ENCODE assay signal across 1 cellular context in the genomic region with DNA sequence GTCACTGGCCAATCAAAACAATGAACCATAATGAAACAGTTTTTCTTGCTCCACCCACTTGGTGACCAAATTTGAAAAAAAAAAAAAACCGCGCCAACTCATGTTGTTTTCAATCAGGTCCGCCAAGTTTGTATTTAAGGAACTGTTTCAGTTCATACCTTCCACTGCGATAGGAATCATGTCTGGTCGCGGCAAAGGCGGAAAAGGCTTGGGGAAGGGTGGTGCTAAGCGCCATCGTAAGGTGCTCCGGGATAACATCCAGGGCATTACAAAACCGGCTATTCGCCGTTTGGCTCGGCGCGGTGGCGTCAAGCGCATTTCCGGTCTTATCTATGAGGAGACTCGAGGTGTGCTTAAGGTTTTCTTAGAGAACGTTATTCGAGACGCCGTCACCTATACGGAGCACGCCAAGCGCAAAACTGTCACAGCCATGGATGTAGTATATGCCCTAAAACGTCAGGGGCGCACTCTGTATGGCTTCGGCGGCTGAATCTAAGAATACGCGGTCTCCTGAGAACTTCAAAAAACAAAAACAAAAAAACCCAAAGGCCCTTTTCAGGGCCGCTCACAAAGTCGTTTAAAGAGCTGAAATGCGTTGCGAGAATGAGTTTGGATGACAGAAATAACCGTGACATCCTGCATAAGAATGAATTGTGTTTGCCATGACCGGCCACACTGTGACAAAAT.
TF ChIP-seq lines count a peak whose summit lies in the region.

No MANE protein-coding gene starts in this region.

TF ChIP-seq in K562, 482 proteins besides CTCF, POLR2A, EP300 and RAD21 (continued from another document and continues in another):
- TF ChIP-seq, protein P1, sequence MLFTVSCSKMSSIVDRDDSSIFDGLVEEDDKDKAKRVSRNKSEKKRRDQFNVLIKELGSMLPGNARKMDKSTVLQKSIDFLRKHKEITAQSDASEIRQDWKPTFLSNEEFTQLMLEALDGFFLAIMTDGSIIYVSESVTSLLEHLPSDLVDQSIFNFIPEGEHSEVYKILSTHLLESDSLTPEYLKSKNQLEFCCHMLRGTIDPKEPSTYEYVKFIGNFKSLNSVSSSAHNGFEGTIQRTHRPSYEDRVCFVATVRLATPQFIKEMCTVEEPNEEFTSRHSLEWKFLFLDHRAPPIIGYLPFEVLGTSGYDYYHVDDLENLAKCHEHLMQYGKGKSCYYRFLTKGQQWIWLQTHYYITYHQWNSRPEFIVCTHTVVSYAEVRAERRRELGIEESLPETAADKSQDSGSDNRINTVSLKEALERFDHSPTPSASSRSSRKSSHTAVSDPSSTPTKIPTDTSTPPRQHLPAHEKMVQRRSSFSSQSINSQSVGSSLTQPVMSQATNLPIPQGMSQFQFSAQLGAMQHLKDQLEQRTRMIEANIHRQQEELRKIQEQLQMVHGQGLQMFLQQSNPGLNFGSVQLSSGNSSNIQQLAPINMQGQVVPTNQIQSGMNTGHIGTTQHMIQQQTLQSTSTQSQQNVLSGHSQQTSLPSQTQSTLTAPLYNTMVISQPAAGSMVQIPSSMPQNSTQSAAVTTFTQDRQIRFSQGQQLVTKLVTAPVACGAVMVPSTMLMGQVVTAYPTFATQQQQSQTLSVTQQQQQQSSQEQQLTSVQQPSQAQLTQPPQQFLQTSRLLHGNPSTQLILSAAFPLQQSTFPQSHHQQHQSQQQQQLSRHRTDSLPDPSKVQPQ (CRISPR knock-in tag; IDR thresholded peaks at IDR 0.05; ENCODE audit: borderline replicate concordance): no peak
- no peak for TF ChIP-seq ZNF354B (CRISPR knock-in tag; IDR thresholded peaks at IDR 0.05)
- peak in 1 of 2 experiments; percentile 8 for TF ChIP-seq NCOA2 (IDR thresholded peaks at IDR 0.05; ENCODE audit: partially characterized antibody in 2 of 2)
- TF ChIP-seq RBM39 (optimal IDR thresholded peaks at IDR 0.05; ENCODE audit: low read depth, low read length): peak; percentile 99
- no peak for TF ChIP-seq FOXJ3 (CRISPR knock-in tag; IDR thresholded peaks at IDR 0.05)
- peak; percentile 70 to 76 for TF ChIP-seq NRF1 (conservative IDR thresholded peaks at IDR 0.05 in 1 of 2, IDR thresholded peaks at IDR 0.05 in 1 of 2)
- peak; percentile 63; the same call in 1 of the 2 replicates for TF ChIP-seq NR2F6 (CRISPR knock-in tag; IDR thresholded peaks at IDR 0.05)
- no peak for TF ChIP-seq IFI16 (CRISPR knock-in tag; IDR thresholded peaks at IDR 0.05)
- peak; percentile 66 for TF ChIP-seq CHD2 (IDR thresholded peaks at IDR 0.05; ENCODE audit: low read depth, low read length)
- TF ChIP-seq KLF13 (tag; IDR thresholded peaks at IDR 0.05; ENCODE audit: borderline replicate concordance, low read depth): 0 out of 2 replicates have a peak, but pooled peaks have one; percentile 79
- TF ChIP-seq JUNB (CRISPR knock-in tag; conservative IDR thresholded peaks at IDR 0.05): no peak
- 0 out of 2 replicates have a peak, but pooled peaks have one; percentile 57 for TF ChIP-seq SREBF2 (CRISPR knock-in tag; IDR thresholded peaks at IDR 0.05)
- TF ChIP-seq ZFPM2 (CRISPR knock-in tag; IDR thresholded peaks at IDR 0.05): no peak; the same call in 1 of the 2 replicates
- TF ChIP-seq, protein P2, sequence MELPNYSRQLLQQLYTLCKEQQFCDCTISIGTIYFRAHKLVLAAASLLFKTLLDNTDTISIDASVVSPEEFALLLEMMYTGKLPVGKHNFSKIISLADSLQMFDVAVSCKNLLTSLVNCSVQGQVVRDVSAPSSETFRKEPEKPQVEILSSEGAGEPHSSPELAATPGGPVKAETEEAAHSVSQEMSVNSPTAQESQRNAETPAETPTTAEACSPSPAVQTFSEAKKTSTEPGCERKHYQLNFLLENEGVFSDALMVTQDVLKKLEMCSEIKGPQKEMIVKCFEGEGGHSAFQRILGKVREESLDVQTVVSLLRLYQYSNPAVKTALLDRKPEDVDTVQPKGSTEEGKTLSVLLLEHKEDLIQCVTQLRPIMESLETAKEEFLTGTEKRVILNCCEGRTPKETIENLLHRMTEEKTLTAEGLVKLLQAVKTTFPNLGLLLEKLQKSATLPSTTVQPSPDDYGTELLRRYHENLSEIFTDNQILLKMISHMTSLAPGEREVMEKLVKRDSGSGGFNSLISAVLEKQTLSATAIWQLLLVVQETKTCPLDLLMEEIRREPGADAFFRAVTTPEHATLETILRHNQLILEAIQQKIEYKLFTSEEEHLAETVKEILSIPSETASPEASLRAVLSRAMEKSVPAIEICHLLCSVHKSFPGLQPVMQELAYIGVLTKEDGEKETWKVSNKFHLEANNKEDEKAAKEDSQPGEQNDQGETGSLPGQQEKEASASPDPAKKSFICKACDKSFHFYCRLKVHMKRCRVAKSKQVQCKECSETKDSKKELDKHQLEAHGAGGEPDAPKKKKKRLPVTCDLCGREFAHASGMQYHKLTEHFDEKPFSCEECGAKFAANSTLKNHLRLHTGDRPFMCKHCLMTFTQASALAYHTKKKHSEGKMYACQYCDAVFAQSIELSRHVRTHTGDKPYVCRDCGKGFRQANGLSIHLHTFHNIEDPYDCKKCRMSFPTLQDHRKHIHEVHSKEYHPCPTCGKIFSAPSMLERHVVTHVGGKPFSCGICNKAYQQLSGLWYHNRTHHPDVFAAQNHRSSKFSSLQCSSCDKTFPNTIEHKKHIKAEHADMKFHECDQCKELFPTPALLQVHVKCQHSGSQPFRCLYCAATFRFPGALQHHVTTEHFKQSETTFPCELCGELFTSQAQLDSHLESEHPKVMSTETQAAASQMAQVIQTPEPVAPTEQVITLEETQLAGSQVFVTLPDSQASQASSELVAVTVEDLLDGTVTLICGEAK (IDR thresholded peaks at IDR 0.05): peak; percentile 90
- TF ChIP-seq, protein P2 (CRISPR knock-in tag; IDR thresholded peaks at IDR 0.05): no peak; the same call in 1 of the 2 replicates
- TF ChIP-seq PTBP1 (IDR thresholded peaks at IDR 0.05; ENCODE audit: low read depth, low read length): peak; percentile 86
- TF ChIP-seq POLR3G (IDR thresholded peaks at IDR 0.05; ENCODE audit: extremely low read depth, insufficient read length, insufficient replicate concordance): no peak
- TF ChIP-seq, protein P3, sequence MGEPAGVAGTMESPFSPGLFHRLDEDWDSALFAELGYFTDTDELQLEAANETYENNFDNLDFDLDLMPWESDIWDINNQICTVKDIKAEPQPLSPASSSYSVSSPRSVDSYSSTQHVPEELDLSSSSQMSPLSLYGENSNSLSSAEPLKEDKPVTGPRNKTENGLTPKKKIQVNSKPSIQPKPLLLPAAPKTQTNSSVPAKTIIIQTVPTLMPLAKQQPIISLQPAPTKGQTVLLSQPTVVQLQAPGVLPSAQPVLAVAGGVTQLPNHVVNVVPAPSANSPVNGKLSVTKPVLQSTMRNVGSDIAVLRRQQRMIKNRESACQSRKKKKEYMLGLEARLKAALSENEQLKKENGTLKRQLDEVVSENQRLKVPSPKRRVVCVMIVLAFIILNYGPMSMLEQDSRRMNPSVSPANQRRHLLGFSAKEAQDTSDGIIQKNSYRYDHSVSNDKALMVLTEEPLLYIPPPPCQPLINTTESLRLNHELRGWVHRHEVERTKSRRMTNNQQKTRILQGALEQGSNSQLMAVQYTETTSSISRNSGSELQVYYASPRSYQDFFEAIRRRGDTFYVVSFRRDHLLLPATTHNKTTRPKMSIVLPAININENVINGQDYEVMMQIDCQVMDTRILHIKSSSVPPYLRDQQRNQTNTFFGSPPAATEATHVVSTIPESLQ (CRISPR knock-in tag; IDR thresholded peaks at IDR 0.05): peak; percentile 67; the same call in 1 of the 2 replicates
- no peak; the same call in 1 of the 2 replicates for TF ChIP-seq BACH1 (tag; IDR thresholded peaks at IDR 0.05)
- peak; percentile 97 for TF ChIP-seq HNRNPL (IDR thresholded peaks at IDR 0.05; ENCODE audit: low read depth, low read length)
- TF ChIP-seq MTF1 (CRISPR knock-in tag; IDR thresholded peaks at IDR 0.05; ENCODE audit: borderline replicate concordance): no peak
- TF ChIP-seq ZBTB43 (CRISPR knock-in tag; IDR thresholded peaks at IDR 0.05): 0 out of 2 replicates have a peak, but pooled peaks have one; percentile 24
- peak; percentile 59 for TF ChIP-seq MAFG (tag; conservative IDR thresholded peaks at IDR 0.05)
- TF ChIP-seq, protein P4, sequence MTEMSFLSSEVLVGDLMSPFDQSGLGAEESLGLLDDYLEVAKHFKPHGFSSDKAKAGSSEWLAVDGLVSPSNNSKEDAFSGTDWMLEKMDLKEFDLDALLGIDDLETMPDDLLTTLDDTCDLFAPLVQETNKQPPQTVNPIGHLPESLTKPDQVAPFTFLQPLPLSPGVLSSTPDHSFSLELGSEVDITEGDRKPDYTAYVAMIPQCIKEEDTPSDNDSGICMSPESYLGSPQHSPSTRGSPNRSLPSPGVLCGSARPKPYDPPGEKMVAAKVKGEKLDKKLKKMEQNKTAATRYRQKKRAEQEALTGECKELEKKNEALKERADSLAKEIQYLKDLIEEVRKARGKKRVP (CRISPR knock-in tag; IDR thresholded peaks at IDR 0.05): peak; percentile 77
- TF ChIP-seq, protein P5, sequence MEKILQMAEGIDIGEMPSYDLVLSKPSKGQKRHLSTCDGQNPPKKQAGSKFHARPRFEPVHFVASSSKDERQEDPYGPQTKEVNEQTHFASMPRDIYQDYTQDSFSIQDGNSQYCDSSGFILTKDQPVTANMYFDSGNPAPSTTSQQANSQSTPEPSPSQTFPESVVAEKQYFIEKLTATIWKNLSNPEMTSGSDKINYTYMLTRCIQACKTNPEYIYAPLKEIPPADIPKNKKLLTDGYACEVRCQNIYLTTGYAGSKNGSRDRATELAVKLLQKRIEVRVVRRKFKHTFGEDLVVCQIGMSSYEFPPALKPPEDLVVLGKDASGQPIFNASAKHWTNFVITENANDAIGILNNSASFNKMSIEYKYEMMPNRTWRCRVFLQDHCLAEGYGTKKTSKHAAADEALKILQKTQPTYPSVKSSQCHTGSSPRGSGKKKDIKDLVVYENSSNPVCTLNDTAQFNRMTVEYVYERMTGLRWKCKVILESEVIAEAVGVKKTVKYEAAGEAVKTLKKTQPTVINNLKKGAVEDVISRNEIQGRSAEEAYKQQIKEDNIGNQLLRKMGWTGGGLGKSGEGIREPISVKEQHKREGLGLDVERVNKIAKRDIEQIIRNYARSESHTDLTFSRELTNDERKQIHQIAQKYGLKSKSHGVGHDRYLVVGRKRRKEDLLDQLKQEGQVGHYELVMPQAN (IDR thresholded peaks at IDR 0.05; ENCODE audit: borderline replicate concordance): peak; percentile 77; the same call in 1 of the 2 replicates
- TF ChIP-seq SNIP1 (IDR thresholded peaks at IDR 0.05; ENCODE audit: low read depth): no peak; the same call in 1 of the 2 replicates
- TF ChIP-seq ILK (tag; IDR thresholded peaks at IDR 0.05; ENCODE audit: borderline replicate concordance, low read depth): no peak
- TF ChIP-seq FOXJ2 (tag; IDR thresholded peaks at IDR 0.05): peak; percentile 86; the same call in 1 of the 2 replicates
- TF ChIP-seq SETDB1 (IDR thresholded peaks at IDR 0.05; ENCODE audit: low read length): no peak
- peak; percentile 90 for TF ChIP-seq E2F4 (CRISPR knock-in tag; IDR thresholded peaks at IDR 0.05; ENCODE audit: low read depth)
- no peak for TF ChIP-seq FUS (optimal IDR thresholded peaks at IDR 0.05; ENCODE audit: low read depth, low read length)
- TF ChIP-seq, protein P6, sequence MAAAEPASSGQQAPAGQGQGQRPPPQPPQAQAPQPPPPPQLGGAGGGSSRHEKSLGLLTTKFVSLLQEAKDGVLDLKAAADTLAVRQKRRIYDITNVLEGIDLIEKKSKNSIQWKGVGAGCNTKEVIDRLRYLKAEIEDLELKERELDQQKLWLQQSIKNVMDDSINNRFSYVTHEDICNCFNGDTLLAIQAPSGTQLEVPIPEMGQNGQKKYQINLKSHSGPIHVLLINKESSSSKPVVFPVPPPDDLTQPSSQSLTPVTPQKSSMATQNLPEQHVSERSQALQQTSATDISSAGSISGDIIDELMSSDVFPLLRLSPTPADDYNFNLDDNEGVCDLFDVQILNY (CRISPR knock-in tag; IDR thresholded peaks at IDR 0.05): peak; percentile 90; the same call in 1 of the 2 replicates
- TF ChIP-seq MBD2 (IDR thresholded peaks at IDR 0.05; ENCODE audit: borderline replicate concordance, low read depth): peak; percentile 99
- TF ChIP-seq ATF1 (CRISPR knock-in tag; IDR thresholded peaks at IDR 0.05): no peak
- peak; percentile 96 for TF ChIP-seq ATF1 (tag; IDR thresholded peaks at IDR 0.05)
- TF ChIP-seq ARHGAP35 (IDR thresholded peaks at IDR 0.05; ENCODE audit: partially characterized antibody): peak; percentile 41
- TF ChIP-seq YBX1 (IDR thresholded peaks at IDR 0.05): no peak
